8 cellular contexts compared by ENCODE assay signal in the genomic region with DNA sequence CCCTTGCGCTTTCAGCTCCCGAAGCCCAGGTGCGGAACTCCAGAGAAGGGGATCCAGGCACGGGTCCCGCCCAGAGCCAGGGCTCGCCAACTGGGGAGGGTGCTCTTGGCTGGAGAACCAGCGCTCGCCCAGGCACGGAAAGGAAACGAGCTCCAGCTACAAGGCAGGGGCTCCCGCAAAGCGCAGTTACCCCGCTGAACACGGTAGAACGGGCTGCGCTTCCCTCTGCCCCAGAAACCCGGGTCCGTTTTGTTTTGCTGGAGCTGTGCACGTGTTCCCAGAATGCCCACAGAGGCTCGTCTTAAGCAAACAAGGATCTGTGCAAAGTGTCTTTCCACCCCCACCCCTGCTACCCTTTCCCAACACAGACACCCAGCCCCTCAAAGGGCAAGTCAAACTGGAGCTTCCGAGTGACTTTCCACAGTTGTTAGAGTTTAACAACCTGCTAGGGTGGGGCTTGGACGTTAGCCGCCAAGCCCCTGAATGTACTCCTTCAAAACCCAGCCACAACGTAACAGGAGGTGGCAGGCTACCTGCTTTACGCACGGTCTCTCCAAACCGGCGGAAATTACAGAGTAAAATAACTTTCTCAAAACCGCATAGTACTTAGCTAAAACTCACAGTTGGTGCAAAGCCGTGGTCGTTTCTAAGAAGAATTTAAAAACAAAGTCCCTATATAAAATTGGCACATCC. TPM values are rescaled to one million over a fixed set of nuclear protein-coding genes. Genes with fewer than 3 reads are reported as not detected.
A peak's percentile ranks its signal among the peaks of the same experiment; 100 is the strongest.
DNase-seq lines count a peak whose midpoint lies in the region; ATAC-seq and TF ChIP-seq lines count a peak whose summit lies in the region.

No MANE protein-coding gene starts in this region.

- no CpG with 5 or more reads among the region's 31 CpGs for WGBS in neuronal stem cell (ENCODE audit: extremely low coverage in 2 of 2, insufficient read length in 2 of 2, insufficient replicate concordance in 1 of 2), 2 donors

- no peaks in the 10 kb centered on the region for H3K36me3 ChIP-seq in OCI-LY7 (ENCODE audit: insufficient read depth, low read length)
- no peaks in the 10 kb centered on the region for H3K36me3 ChIP-seq in neuronal stem cell (replicated peaks in 1 of 2; ENCODE audit: control insufficient read depth in 2 of 2, insufficient read depth in 2 of 2, low read length in 2 of 2)
- H3K36me3 ChIP-seq in tibial artery = no peaks in the 10 kb centered on the region

- POLR2A ChIA-PET in HEK293T (lab: Yijun Ruan, JAX) = interaction anchor here (0.6 to 5.8 kb wide), 29 partner anchors 9 to 754 kb away, joined by 3 to 82 read pairs (median 4); a partner anchor contains a TSS
- POLR2A ChIA-PET in OCI-LY7 (lab: Charles Lee) = interaction anchor here (0.6 to 1.3 kb wide), 16 partner anchors 19 to 1034 kb away, joined by 3 to 6 read pairs (median 4); a partner anchor contains a TSS

- H4K20me1 ChIP-seq in OCI-LY7 (ENCODE audit: insufficient read depth, low read length) = no peaks in the 10 kb centered on the region

- no peak overlapping the region for H3K14ac ChIP-seq in neuronal stem cell (ENCODE audit: low read length)

- H4K91ac ChIP-seq in neuronal stem cell (ENCODE audit: low read depth, low read length, poor library complexity) = no peak overlapping the region

- no peak overlapping the region for H3K9ac ChIP-seq in neuronal stem cell (ENCODE audit: low read depth, low read length, poor library complexity)

- H3K79me2 ChIP-seq in OCI-LY7 (ENCODE audit: insufficient read depth, low read depth, low read length) = no peaks in the 10 kb centered on the region

- peak overlapping the region; percentile 41 for H2BK15ac ChIP-seq in neuronal stem cell (ENCODE audit: low read length)

- H3K27me3 ChIP-seq in foreskin keratinocyte = no peaks in the 10 kb centered on the region
- H3K27me3 ChIP-seq in neuronal stem cell (ENCODE audit: control insufficient read depth in 3 of 3, insufficient read depth in 3 of 3, low read depth in 1 of 3, low read length in 3 of 3) = peaks cover 0 to 19% (median 7%) of the 10 kb centered on the region in 3 experiments
- H3K27me3 ChIP-seq in tibial artery = peaks cover 0 to 8% of the 10 kb centered on the region in 2 donors

- H3K4me1 ChIP-seq in OCI-LY7 (ENCODE audit: insufficient read depth, low read length, poor library complexity, severe bottlenecking) (peaks cover 5% of the 10 kb centered on the region), foreskin keratinocyte (peaks cover 4% of the 10 kb centered on the region), neuronal stem cell (ENCODE audit: control insufficient read depth in 2 of 2, insufficient read depth in 1 of 2, low read depth in 1 of 2, low read length in 2 of 2) (peaks cover 2 to 10% of the 10 kb centered on the region in 2 donors), tibial artery (peaks cover 0 to 20% (median 13%) of the 10 kb centered on the region in 4 donors)

- peak overlapping the region; percentile 81 for H3K27ac ChIP-seq in OCI-LY7 (ENCODE audit: low read depth, low read length, poor library complexity, severe bottlenecking)
- H3K27ac ChIP-seq in foreskin keratinocyte = no peak overlapping the region
- H3K27ac ChIP-seq in neuronal stem cell (replicated peaks; ENCODE audit: low read length) = no peak overlapping the region
- no peak overlapping the region for H3K27ac ChIP-seq in tibial artery

- no peaks in the 10 kb centered on the region for H3K79me1 ChIP-seq in neuronal stem cell (ENCODE audit: low read depth, low read length)

- no peak overlapping the region for H3K23ac ChIP-seq in neuronal stem cell (ENCODE audit: low read depth, low read length, poor library complexity)

- H2AFZ ChIP-seq in OCI-LY7 (ENCODE audit: low read length) (peak overlapping the region; percentile 92), neuronal stem cell (ENCODE audit: low read length) (peak overlapping the region; percentile 98)

- DNase-seq in CD1c-positive myeloid dendritic cell (ENCODE audit: extremely low spot score) = peak; percentile 51
- peak; percentile 67 for DNase-seq in HEK293T (ENCODE audit: extremely low spot score)
- peak; percentile 61 for DNase-seq in OCI-LY7 (ENCODE audit: low spot score)
- DNase-seq in activated effector memory CD4-positive, alpha-beta T cell treated with anti-CD3 and anti-CD28 coated beads, Interleukin-2, amount 50 U/mL, for 16 hours = peak; percentile 81
- DNase-seq in foreskin keratinocyte = peak; percentile 28 to 63
- DNase-seq in neuronal stem cell (ENCODE audit: low spot score) = peak; percentile 26
- peak; percentile 27 to 67 for DNase-seq in tibial artery

- no peak overlapping the region for H4K8ac ChIP-seq in neuronal stem cell (ENCODE audit: low read depth, low read length)

- H3K4me2 ChIP-seq in OCI-LY7 (ENCODE audit: low read length) (peak overlapping the region; percentile 75), neuronal stem cell (ENCODE audit: insufficient read depth, low read length, poor library complexity, severe bottlenecking) (peak overlapping the region; percentile 92)

- no peak overlapping the region for H3K4ac ChIP-seq in neuronal stem cell (ENCODE audit: low read length)

- TF ChIP-seq CTCF in OCI-LY7 (conservative IDR thresholded peaks at IDR 0.05; ENCODE audit: low read length) (0 out of 2 replicates have a peak, but pooled peaks have one; percentile 28), foreskin keratinocyte (conservative IDR thresholded peaks at IDR 0.05) (peak; percentile 33), tibial artery (IDR thresholded peaks at IDR 0.05) (no peak)

- H2BK5ac ChIP-seq in neuronal stem cell (ENCODE audit: low read length) = no peak overlapping the region

- peak; percentile 20 for ATAC-seq in foreskin keratinocyte
- ATAC-seq in HG03196 (IDR thresholded peaks at IDR 0.05; ENCODE audit: unreplicated experiment) = no peak

- intact Hi-C loops in OCI-LY7 (cut with micrococcal nuclease; ENCODE audit: unreplicated experiment) = no loop called here
- intact Hi-C loops in tibial artery (cut with DNase I; ENCODE audit: low total_unique reads) = no loop called here

- BruUV-seq in OCI-LY7 (replicated peaks; lab: Mats Ljungman, UMichigan) = TSS peak; percentile 56

- no peaks in the 10 kb centered on the region for H3K9me3 ChIP-seq in OCI-LY7 (ENCODE audit: low read length)
- H3K9me3 ChIP-seq in neuronal stem cell (replicated peaks in 1 of 2; ENCODE audit: control insufficient read depth in 2 of 2, insufficient read depth in 1 of 2, low read depth in 1 of 2, low read length in 2 of 2) = no peaks in the 10 kb centered on the region
- H3K9me3 ChIP-seq in tibial artery = no peaks in the 10 kb centered on the region

- H3K9me2 ChIP-seq in OCI-LY7 (ENCODE audit: insufficient read depth, low read length) = no peaks in the 10 kb centered on the region

- no peak overlapping the region for H2BK12ac ChIP-seq in neuronal stem cell (ENCODE audit: low read length)

- H2BK120ac ChIP-seq in neuronal stem cell (ENCODE audit: low read depth, low read length) = no peak overlapping the region

- H3K4me3 ChIP-seq in OCI-LY7 (ENCODE audit: low read depth, low read length, poor library complexity, severe bottlenecking) (peak overlapping the region; percentile 76), neuronal stem cell (ENCODE audit: low read length in 2 of 2) (peak overlapping the region; percentile 61 to 85), tibial artery (peak overlapping the region; percentile 50 to 61)

- CTCF ChIA-PET in HEK293T (lab: Yijun Ruan, JAX) = interaction anchor here (0.6 to 1.4 kb wide), 7 partner anchors 12 to 339 kb away, joined by 3 to 6 read pairs (median 4); a partner anchor contains a TSS
- CTCF ChIA-PET in OCI-LY7 (lab: Charles Lee; ENCODE audit: unreplicated experiment) = interaction anchor here (0.7 kb wide), 1 partner anchor 344 kb away, joined by 3 read pairs; no protein-coding TSS in a partner anchor

- H2AK5ac ChIP-seq in neuronal stem cell (ENCODE audit: low read depth, low read length) = no peak overlapping the region

- peak overlapping the region; percentile 86 for H3K18ac ChIP-seq in neuronal stem cell (ENCODE audit: low read length)

TF ChIP-seq in HEK293T, 16 proteins besides CTCF, POLR2A, EP300 and RAD21:
- TF ChIP-seq SP1 (IDR thresholded peaks at IDR 0.05) (no peak), HDGF (IDR thresholded peaks at IDR 0.05; ENCODE audit: borderline replicate concordance) (no peak), FOXM1 (IDR thresholded peaks at IDR 0.05; ENCODE audit: borderline replicate concordance) (no peak), CTBP1 (IDR thresholded peaks at IDR 0.05; ENCODE audit: borderline replicate concordance) (no peak), FOXK2 (IDR thresholded peaks at IDR 0.05) (no peak), SUZ12 (IDR thresholded peaks at IDR 0.05) (no peak), FOXA1 (IDR thresholded peaks at IDR 0.05) (no peak), ARNT (IDR thresholded peaks at IDR 0.05) (no peak), BHLHE40 (IDR thresholded peaks at IDR 0.05; ENCODE audit: borderline replicate concordance) (no peak), ELF4 (IDR thresholded peaks at IDR 0.05) (no peak), ZNF384 (IDR thresholded peaks at IDR 0.05) (no peak), LEF1 (IDR thresholded peaks at IDR 0.05; ENCODE audit: borderline replicate concordance) (no peak), TARDBP (IDR thresholded peaks at IDR 0.05) (no peak), L3MBTL2 (conservative IDR thresholded peaks at IDR 0.05) (no peak), NFRKB (IDR thresholded peaks at IDR 0.05) (no peak)
- TF ChIP-seq, protein P1, sequence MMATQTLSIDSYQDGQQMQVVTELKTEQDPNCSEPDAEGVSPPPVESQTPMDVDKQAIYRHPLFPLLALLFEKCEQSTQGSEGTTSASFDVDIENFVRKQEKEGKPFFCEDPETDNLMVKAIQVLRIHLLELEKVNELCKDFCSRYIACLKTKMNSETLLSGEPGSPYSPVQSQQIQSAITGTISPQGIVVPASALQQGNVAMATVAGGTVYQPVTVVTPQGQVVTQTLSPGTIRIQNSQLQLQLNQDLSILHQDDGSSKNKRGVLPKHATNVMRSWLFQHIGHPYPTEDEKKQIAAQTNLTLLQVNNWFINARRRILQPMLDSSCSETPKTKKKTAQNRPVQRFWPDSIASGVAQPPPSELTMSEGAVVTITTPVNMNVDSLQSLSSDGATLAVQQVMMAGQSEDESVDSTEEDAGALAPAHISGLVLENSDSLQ (IDR thresholded peaks at IDR 0.05) = no peak
TF ChIP-seq in HEK293T: peak in this region for 0.

RNA-seq across cellular contexts. Expression of a gene that starts 0.8 kb away (rescaled TPM):
- 1.2 TPM in 2 replicates for total RNA-seq in OCI-LY7 (2014; rRNA removed; shearing (Covaris generic))
- 2.2 and 3.2 TPM in 2 replicates for total RNA-seq in OCI-LY7 (2022)
- total RNA-seq in foreskin keratinocyte = 1.7 and 2.3 TPM in 2 replicates
- polyA plus RNA-seq in foreskin keratinocyte = 0.75 TPM in 2 replicates
- 3.4 TPM for polyA plus RNA-seq in neuronal stem cell (2013, experiment 1 of 2)
- 3.2 TPM for polyA plus RNA-seq in neuronal stem cell (2013, experiment 2 of 2)

Comparison
In these comparisons a context has a peak if more than half of its experiments do, and no peak if none do; other contexts are left out.
1. DNase-seq: peak in every context shown above with its lines; median percentile 81 in activated effector memory CD4-positive, alpha-beta T cell treated with anti-CD3 and anti-CD28 coated beads, Interleukin-2, amount 50 U/mL, for 16 hours; 67 in HEK293T; 61 in OCI-LY7; 51 in CD1c-positive myeloid dendritic cell; 47 in tibial artery; 46 in foreskin keratinocyte; 26 in neuronal stem cell.
2. CTCF ChIP-seq: peak in OCI-LY7 (single experiment) and foreskin keratinocyte (single experiment); none in tibial artery (0 of 2).
3. Peak in every context shown above with its lines, with median percentiles within 50 percentile points of each other: H3K4me3 ChIP-seq.